8 cellular contexts compared by ENCODE assay signal in the genomic region with DNA sequence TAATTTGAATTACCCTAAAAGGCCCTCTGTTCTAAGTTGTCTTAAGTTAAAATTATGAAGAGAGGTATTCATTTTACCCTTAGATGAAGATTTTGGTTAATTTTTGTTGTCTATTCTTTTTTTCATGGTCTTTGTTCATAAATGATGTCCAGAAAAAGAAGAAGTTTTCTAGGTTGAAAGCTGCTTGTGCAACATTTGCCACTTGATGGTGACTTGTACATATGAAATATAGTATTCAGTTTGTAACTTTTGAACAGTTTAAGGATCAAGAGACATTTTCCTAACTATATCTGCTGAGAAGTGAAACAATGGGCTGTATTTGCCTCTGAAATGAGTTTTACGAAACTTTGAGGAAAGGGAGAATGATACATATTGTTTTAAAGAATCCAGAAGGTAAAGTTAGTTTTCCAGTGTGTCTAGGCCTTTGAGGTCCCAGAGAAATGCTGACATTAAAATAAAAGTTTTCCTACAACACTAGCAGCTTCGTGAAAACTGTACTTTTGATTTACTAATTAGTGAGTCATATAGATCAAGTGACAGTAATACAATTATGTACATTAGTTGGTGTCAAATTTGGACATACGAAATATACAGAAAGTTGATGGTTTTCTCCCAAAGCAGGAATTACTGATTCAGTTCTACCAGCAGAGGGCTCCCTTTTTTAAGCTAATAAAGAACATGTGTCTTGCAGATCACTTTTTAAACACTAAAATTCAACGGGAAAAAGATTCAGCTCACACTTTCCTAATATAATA.
DNase-seq lines count a peak whose midpoint lies in the region; ATAC-seq and TF ChIP-seq lines count a peak whose summit lies in the region.

No MANE protein-coding gene starts in this region.

- intact Hi-C loops in esophagus squamous epithelium (cut with DNase I): no loop called here

- H3K36me3 ChIP-seq in esophagus squamous epithelium: peaks cover 0 to 49% (median 7%) of the 10 kb centered on the region in 3 donors

- H3K27me3 ChIP-seq in esophagus squamous epithelium: no peaks in the 10 kb centered on the region

- peak; percentile 23 to 36 for DNase-seq in NCI-H2081 (lab: John Stamatoyannopoulos, UW)
- DNase-seq in NCI-H2081 treated with DMSO at 0.1 percent for 48 hours (lab: John Stamatoyannopoulos, UW): no peak
- peak; percentile 60 for DNase-seq in KBM-7
- no peak for DNase-seq in esophagus squamous epithelium (lab: John Stamatoyannopoulos, UW)
- peak; percentile 94 for DNase-seq in pons (ENCODE audit: low spot score)

- peak overlapping the region; percentile 58 for H3K27ac Mint-ChIP-seq in T-helper 1 cell treated with Interleukin-12 subunit alpha and Interleukin-12 subunit beta and Interleukin-4 antibody, amounts not matched to agents 30 μg/mL and 1 μg/mL, for 36 hours

- H3K27ac ChIP-seq in esophagus squamous epithelium: peak overlapping the region in 3 of 4 donors; percentile 12 to 92 (median 86)

- no peak for ATAC-seq in HG03521 (IDR thresholded peaks at IDR 0.05; ENCODE audit: unreplicated experiment)
- no peak for ATAC-seq in HG03565 (IDR thresholded peaks at IDR 0.05; ENCODE audit: unreplicated experiment)

- whole genome bisulfite sequencing in esophagus squamous epithelium, 2 donors: 6 to 24% methylated on average over 4 of the region's 4 CpGs

- H3K4me1 Mint-ChIP-seq in T-helper 1 cell treated with Interleukin-12 subunit alpha and Interleukin-12 subunit beta and Interleukin-4 antibody, amounts not matched to agents 30 μg/mL and 1 μg/mL, for 36 hours (ENCODE audit: low read depth): peaks cover 70% of the 10 kb centered on the region

- peak in 5 of 6 experiments; percentile 68 to 85 (median 76) for TF ChIP-seq CTCF in esophagus squamous epithelium (IDR thresholded peaks at IDR 0.05)

- H3K27me3 Mint-ChIP-seq in T-helper 1 cell treated with Interleukin-12 subunit alpha and Interleukin-12 subunit beta and Interleukin-4 antibody, amounts not matched to agents 30 μg/mL and 1 μg/mL, for 36 hours (ENCODE audit: low read depth): no peaks in the 10 kb centered on the region

- peaks cover 22 to 99% (median 25%) of the 10 kb centered on the region in 3 donors for H3K4me1 ChIP-seq in esophagus squamous epithelium

- no peaks in the 10 kb centered on the region for H3K9me3 ChIP-seq in esophagus squamous epithelium

- in situ Hi-C loops in KBM-7 (cut with MboI; ENCODE audit: low pct_unique_long_range_greater_than_20kb, low sequenced_read_pairs): loop anchor here (25.0 kb wide), 2 partner anchors 176 to 676 kb away; no protein-coding TSS in a partner anchor

- H3K4me3 ChIP-seq in esophagus squamous epithelium: no peak overlapping the region

- H3K4me3 Mint-ChIP-seq in T-helper 1 cell treated with Interleukin-12 subunit alpha and Interleukin-12 subunit beta and Interleukin-4 antibody, amounts not matched to agents 30 μg/mL and 1 μg/mL, for 36 hours: peak overlapping the region; percentile 15

- no peaks in the 10 kb centered on the region for H3K9me3 Mint-ChIP-seq in T-helper 1 cell treated with Interleukin-12 subunit alpha and Interleukin-12 subunit beta and Interleukin-4 antibody, amounts not matched to agents 30 μg/mL and 1 μg/mL, for 36 hours

- peaks cover 35% of the 10 kb centered on the region for H3K36me3 Mint-ChIP-seq in T-helper 1 cell treated with Interleukin-12 subunit alpha and Interleukin-12 subunit beta and Interleukin-4 antibody, amounts not matched to agents 30 μg/mL and 1 μg/mL, for 36 hours (ENCODE audit: low read depth)

- no peak for TF ChIP-seq POLR2A in esophagus squamous epithelium (IDR thresholded peaks at IDR 0.05)

Comparison
In these comparisons a context has a peak if more than half of its experiments do, and no peak if none do; other contexts are left out.
1. DNase-seq: peak in NCI-H2081 (2 of 2), KBM-7 (single experiment) and pons (single experiment); none in NCI-H2081 treated with DMSO at 0.1 percent for 48 hours (single experiment) and esophagus squamous epithelium (single experiment).